Comparison of ENCODE assay signal across 27 cellular contexts in genomic region chr19:39830406-39830805, GRCh38. TPM values are rescaled to one million over a fixed set of nuclear protein-coding genes. Genes with fewer than 3 reads are reported as not detected.
"Had no signal": no experiment of that assay in that cellular context is flagged by ENCODE, and none has a peak within 500 bp of the region (broad histone marks: within the 10 kb centered on the region; RNA-seq: fewer than 3 reads in every experiment).

No MANE protein-coding gene starts in this region.

- H3K27ac Mint-ChIP-seq: activated T-helper 17 cell treated with anti-CD3 and anti-CD28 coated beads, Interleukin-2, amount 50 U/mL, for 72 hours had no signal

- H2AFZ ChIP-seq: parathyroid adenoma had no signal

- H3K4me3 ChIP-seq: left lung, lung, spleen, tibial artery had no signal

- DNase-seq: activated CD4-positive, alpha-beta memory T cell treated with anti-CD3 and anti-CD28 coated beads, Interleukin-2, amount 10 ng/mL, durations not matched to agents 7 days and 5 days; activated CD4-positive, alpha-beta T cell treated with anti-CD3 and anti-CD28 coated beads, Interleukin-2, amount 10 ng/mL, durations not matched to agents 24 days and 14 days; activated naive CD4-positive, alpha-beta T cell treated with Interleukin-2 at 50 U/mL for 16 hours; activated naive CD8-positive, alpha-beta T cell treated with anti-CD3 and anti-CD28 coated beads, Interleukin-2, amount 10 ng/mL, durations not matched to agents 7 days and 5 days; activated T-cell treated with anti-CD3 and anti-CD28 coated beads for 4 hours; amniotic stem cell; cortex of kidney; erythroblast; foreskin fibroblast; kidney glomerular epithelial cell; left lung; naive thymus-derived CD4-positive, alpha-beta T cell; nucleus accumbens; spleen; stimulated activated CD4-positive, alpha-beta T cell treated with anti-CD3 and anti-CD28 coated beads, Interleukin-4, amount 100 ng/mL, for 1 hour; stimulated activated naive CD8-positive, alpha-beta T cell treated with anti-CD3 and anti-CD28 coated beads, Interleukin-15, amount 100 ng/mL, for 72 hours; SW 1271; T-helper 2 cell; tibial artery had no signal

- H3K9me3 Mint-ChIP-seq: activated CD4-positive, alpha-beta memory T cell treated with anti-CD3 and anti-CD28 coated beads, Interleukin-2, amount 10 ng/mL, durations not matched to agents 7 days and 5 days; activated CD4-positive, alpha-beta T cell treated with anti-CD3 and anti-CD28 coated beads, Interleukin-2, amount 10 ng/mL, durations not matched to agents 24 days and 14 days; activated naive CD8-positive, alpha-beta T cell treated with anti-CD3 and anti-CD28 coated beads, Interleukin-2, amount 10 ng/mL, durations not matched to agents 7 days and 5 days; activated T-helper 17 cell treated with anti-CD3 and anti-CD28 coated beads, Interleukin-2, amount 50 U/mL, for 72 hours; stimulated activated naive CD8-positive, alpha-beta T cell treated with anti-CD3 and anti-CD28 coated beads, Interleukin-15, amount 100 ng/mL, for 72 hours had no signal

- H3K27me3 Mint-ChIP-seq: activated CD4-positive, alpha-beta memory T cell treated with anti-CD3 and anti-CD28 coated beads, Interleukin-2, amount 10 ng/mL, durations not matched to agents 7 days and 5 days; activated naive CD8-positive, alpha-beta T cell treated with anti-CD3 and anti-CD28 coated beads, Interleukin-2, amount 10 ng/mL, durations not matched to agents 7 days and 5 days; activated T-helper 17 cell treated with anti-CD3 and anti-CD28 coated beads, Interleukin-2, amount 50 U/mL, for 72 hours; naive thymus-derived CD4-positive, alpha-beta T cell; stimulated activated naive CD8-positive, alpha-beta T cell treated with anti-CD3 and anti-CD28 coated beads, Interleukin-15, amount 100 ng/mL, for 72 hours had no signal

- H3K27ac ChIP-seq: left lung, parathyroid adenoma, tibial artery had no signal

- H3K9ac ChIP-seq: parathyroid adenoma had no signal

- H3K4me3 Mint-ChIP-seq: activated CD4-positive, alpha-beta memory T cell treated with anti-CD3 and anti-CD28 coated beads, Interleukin-2, amount 10 ng/mL, durations not matched to agents 7 days and 5 days; activated CD4-positive, alpha-beta T cell treated with anti-CD3 and anti-CD28 coated beads, Interleukin-2, amount 10 ng/mL, durations not matched to agents 24 days and 14 days; activated naive CD8-positive, alpha-beta T cell treated with anti-CD3 and anti-CD28 coated beads, Interleukin-2, amount 10 ng/mL, durations not matched to agents 7 days and 5 days; activated T-helper 17 cell treated with anti-CD3 and anti-CD28 coated beads, Interleukin-2, amount 50 U/mL, for 72 hours; stimulated activated naive CD8-positive, alpha-beta T cell treated with anti-CD3 and anti-CD28 coated beads, Interleukin-15, amount 100 ng/mL, for 72 hours had no signal

- H3K27me3 ChIP-seq: left lung, spleen, tibial artery had no signal

- H3K9me3 ChIP-seq: left lung, spleen, tibial artery had no signal

- ATAC-seq: activated T-helper 17 cell treated with anti-CD3 and anti-CD28 coated beads, Interleukin-2, amount 50 U/mL, for 72 hours; left lung; naive thymus-derived CD4-positive, alpha-beta T cell; stimulated activated naive CD8-positive, alpha-beta T cell treated with anti-CD3 and anti-CD28 coated beads, Interleukin-15, amount 100 ng/mL, for 72 hours had no signal

RNA-seq across cellular contexts. Expression of gene LEUTX, which starts 51.8 kb away (rescaled TPM):
- total RNA-seq: activated CD4-positive, alpha-beta T cell treated with anti-CD3 and anti-CD28 coated beads, Interleukin-2, amount 10 ng/mL, durations not matched to agents 24 days and 14 days; activated naive CD8-positive, alpha-beta T cell treated with anti-CD3 and anti-CD28 coated beads, Interleukin-2, amount 10 ng/mL, durations not matched to agents 7 days and 5 days; activated T-helper 17 cell treated with anti-CD3 and anti-CD28 coated beads, Interleukin-2, amount 50 U/mL, for 72 hours; bronchial epithelial cell; cerebellum; fibroblast of lung; glomerular endothelial cell; left lung; lung; naive thymus-derived CD4-positive, alpha-beta T cell; spleen; ureter had no signal
- polyA plus RNA-seq: fibroblast of lung; lung; naive thymus-derived CD4-positive, alpha-beta T cell; spleen had no signal
